11 cellular contexts compared by ENCODE assay signal in the genomic region with DNA sequence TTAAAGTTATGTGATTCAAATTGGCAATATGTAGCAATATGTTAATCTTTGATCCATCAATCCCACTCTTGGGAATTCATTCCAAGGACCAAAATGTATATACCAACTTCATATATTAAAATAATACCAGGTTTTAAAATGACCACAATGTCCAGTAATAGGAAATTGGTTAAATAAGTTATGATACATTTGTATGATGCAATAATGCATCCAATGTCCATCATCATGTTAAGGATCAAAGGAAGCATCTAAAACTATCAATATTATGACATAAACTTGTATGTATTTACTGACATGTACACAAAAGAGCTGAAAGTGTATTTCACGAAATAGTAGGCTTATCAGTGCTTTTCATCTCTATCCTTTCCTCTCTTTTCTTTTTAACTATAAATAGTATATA.
"Had no signal": no experiment of that assay in that cellular context is flagged by ENCODE, and none has a peak within 500 bp of the region (broad histone marks: within the 10 kb centered on the region; RNA-seq: fewer than 3 reads in every experiment).

No MANE protein-coding gene starts in this region.

- H3K9ac ChIP-seq: GM23248 had no signal

- H3K4me1 ChIP-seq: HAP-1 had no signal

- DNase-seq: GM23248, GOT3, H7, H9, HCEC 1CT, HFFc6 had no signal

- H2AFZ ChIP-seq: GM23248, GM23338 had no signal

- H3K27ac ChIP-seq: GM23248 had no signal

- ATAC-seq: GM23338, HCT116 had no signal

- FAIRE-seq: H1, H54 had no signal

- H3K9me3 ChIP-seq: HAP-1 had no signal

- H3K36me3 ChIP-seq: HAP-1 had no signal

- H3K4me2 ChIP-seq: GM23338 had no signal

- H3K4me3 ChIP-seq: GM23248, GM23338, HAP-1 had no signal
